Comparison of ENCODE assay signal across 19 cellular contexts in genomic region chr16:12588510-12588909, GRCh38.
DNase-seq lines count a peak whose midpoint lies in the region; ATAC-seq, FAIRE-seq and TF ChIP-seq lines count a peak whose summit lies in the region.
"Had no signal": no experiment of that assay in that cellular context is flagged by ENCODE, and none has a peak within 500 bp of the region (broad histone marks: within the 10 kb centered on the region; RNA-seq: fewer than 3 reads in every experiment).

No MANE protein-coding gene starts in this region.

- H3K9me3 ChIP-seq in HepG2 (ENCODE audit: low read length), result peaks cover 6% of the 10 kb centered on the region; the same call in 1 of the 2 replicates
- no peaks in the 10 kb centered on the region for H3K9me3 ChIP-seq in right lobe of liver
- H3K9me3 ChIP-seq in endodermal cell (ENCODE audit: control insufficient read depth, low read length), result peaks cover 14% of the 10 kb centered on the region
- H3K9me3 ChIP-seq in spleen, result peaks cover 0 to 11% (median 3%) of the 10 kb centered on the region in 8 donors
- H3K9me3 ChIP-seq in upper lobe of left lung, result peaks cover 0 to 5% (median 0%) of the 10 kb centered on the region in 4 donors
- H3K9me3 ChIP-seq: A549, Caco-2 had no signal

- CTCF ChIA-PET in HepG2 (lab: Yijun Ruan, JAX; ENCODE audit: low intra/inter-chr PET ratio, low total read pairs), result no interaction called here

- peaks cover 8% of the 10 kb centered on the region for H3K9me3 Mint-ChIP-seq in endodermal cell
- H3K9me3 Mint-ChIP-seq: H9 had no signal

- TF ChIP-seq CTCF in HepG2 (CRISPR knock-in tag; IDR thresholded peaks at IDR 0.05), result no peak
- no peak for TF ChIP-seq CTCF in right lobe of liver (IDR thresholded peaks at IDR 0.05)
- no peak for TF ChIP-seq CTCF in endodermal cell (conservative IDR thresholded peaks at IDR 0.05)
- no peak for TF ChIP-seq CTCF in spleen (IDR thresholded peaks at IDR 0.05 in 8 of 11, conservative IDR thresholded peaks at IDR 0.05 in 3 of 11)
- no peak for TF ChIP-seq CTCF in upper lobe of left lung (IDR thresholded peaks at IDR 0.05)

- FAIRE-seq in HepG2 (lab: Jason Lieb, UNC), result no peak
- FAIRE-seq: A549, D721Med, GM12892, GM18507 had no signal

- peak; percentile 43 for DNase-seq in HepG2 (ENCODE audit: low spot score)
- no peak for DNase-seq in right lobe of liver
- peak; percentile 7 for DNase-seq in endodermal cell
- DNase-seq in spleen, result peak; percentile 9
- DNase-seq in upper lobe of left lung, result no peak
- DNase-seq: AML-193; Caco-2; CD4-positive, alpha-beta T cell; DMS153; DMS79; GDM1; GOT3; H9 had no signal

- H4K20me1 ChIP-seq in HepG2 (ENCODE audit: insufficient read depth, low read length), result no peaks in the 10 kb centered on the region

- no peak for TF ChIP-seq EP300 in HepG2 (IDR thresholded peaks at IDR 0.05; ENCODE audit: low read depth in 2 of 2, low read length in 2 of 2)
- no peak for TF ChIP-seq EP300 in HepG2 (CRISPR knock-in tag; IDR thresholded peaks at IDR 0.05; ENCODE audit: borderline replicate concordance)
- no peak for TF ChIP-seq EP300 in upper lobe of left lung (IDR thresholded peaks at IDR 0.05)

- H2AFZ ChIP-seq in HepG2 (ENCODE audit: low read length), result peak overlapping the region; percentile 2

- H3K36me3 Mint-ChIP-seq in endodermal cell (ENCODE audit: low read depth), result no peaks in the 10 kb centered on the region

- H3K79me2 ChIP-seq in HepG2 (ENCODE audit: insufficient read depth, low read length), result no peaks in the 10 kb centered on the region

- no peak for TF ChIP-seq RAD21 in HepG2 (CRISPR knock-in tag; IDR thresholded peaks at IDR 0.05)

- intact Hi-C loops in HepG2 (cut with micrococcal nuclease; ENCODE audit: unreplicated experiment), result no loop called here
- intact Hi-C loops in right lobe of liver (cut with DNase I), result no loop called here
- intact Hi-C loops in spleen (cut with DNase I; ENCODE audit: low total_unique reads), result no loop called here

- ATAC-seq in HepG2 (peak; percentile 44), right lobe of liver (no peak), HG03460 (IDR thresholded peaks at IDR 0.05; ENCODE audit: unreplicated experiment) (no peak), upper lobe of left lung (ENCODE audit: low FRiP score in 2 of 2) (no peak)
- ATAC-seq: A549 had no signal

- H3K4me3 Mint-ChIP-seq in endodermal cell, result no peak overlapping the region
- H3K4me3 Mint-ChIP-seq: CD4-positive, alpha-beta T cell; H9 had no signal

- H3K36me3 ChIP-seq in HepG2 (replicated peaks in 1 of 2; ENCODE audit: control insufficient read depth in 1 of 2, insufficient read depth in 2 of 2, low read length in 2 of 2) (no peaks in the 10 kb centered on the region), right lobe of liver (no peaks in the 10 kb centered on the region), endodermal cell (ENCODE audit: control insufficient read depth, insufficient read depth, low read length) (no peaks in the 10 kb centered on the region), spleen (no peaks in the 10 kb centered on the region), upper lobe of left lung (no peaks in the 10 kb centered on the region)

- POLR2A ChIA-PET in HepG2 (lab: Yijun Ruan, JAX), result interaction anchor here (1.0 to 3.3 kb wide), 3 partner anchors 25 to 213 kb away, joined by 4 to 34 read pairs (median 6); no protein-coding TSS in a partner anchor

- H3K27me3 ChIP-seq in HepG2 (ENCODE audit: control insufficient read depth in 1 of 2, insufficient read depth in 2 of 2, low read length in 2 of 2) (no peaks in the 10 kb centered on the region), right lobe of liver (no peaks in the 10 kb centered on the region), endodermal cell (ENCODE audit: control insufficient read depth, insufficient read depth, low read length, poor library complexity, severe bottlenecking) (no peaks in the 10 kb centered on the region), spleen (replicated peaks in 1 of 7) (no peaks in the 10 kb centered on the region), upper lobe of left lung (no peaks in the 10 kb centered on the region)

- no peak overlapping the region for H3K9ac ChIP-seq in HepG2 (ENCODE audit: insufficient read depth, low read depth, low read length)
- H3K9ac ChIP-seq in endodermal cell (ENCODE audit: extremely low read depth, low read length, poor library complexity, severe bottlenecking), result no peak overlapping the region

- H3K27me3 Mint-ChIP-seq in endodermal cell (ENCODE audit: insufficient read depth), result no peaks in the 10 kb centered on the region
- H3K27me3 Mint-ChIP-seq: CD4-positive, alpha-beta T cell had no signal

- peaks cover 27% of the 10 kb centered on the region for H3K4me1 Mint-ChIP-seq in endodermal cell

- in situ Hi-C loops in HepG2 (cut with HindIII; ENCODE audit: extremely low pct_ligation_motif_present, low pct_unique_long_range_greater_than_20kb), result no loop called here

- H3K4me1 ChIP-seq in HepG2 (ENCODE audit: insufficient read depth, low read length) (peaks cover 76% of the 10 kb centered on the region), right lobe of liver (no peaks in the 10 kb centered on the region), endodermal cell (ENCODE audit: control insufficient read depth, insufficient read depth, low read length) (peaks cover 4% of the 10 kb centered on the region), spleen (peaks cover 0 to 4% (median 0%) of the 10 kb centered on the region in 6 donors), upper lobe of left lung (no peaks in the 10 kb centered on the region)
- H3K4me1 ChIP-seq: A549, Caco-2 had no signal

- no peak overlapping the region for H3K27ac Mint-ChIP-seq in endodermal cell
- H3K27ac Mint-ChIP-seq: CD4-positive, alpha-beta T cell; H9 had no signal

- BruUV-seq in HepG2 (replicated peaks; lab: Mats Ljungman, UMichigan), result no TSS peak

- H3K27ac ChIP-seq in HepG2 (ENCODE audit: extremely low read length, insufficient read depth, low read length) (peak overlapping the region; percentile 31), right lobe of liver (no peak overlapping the region), endodermal cell (ENCODE audit: low read depth, low read length) (no peak overlapping the region), spleen (no peak overlapping the region), upper lobe of left lung (no peak overlapping the region)
- H3K27ac ChIP-seq: A549, C4-2B had no signal

- TF ChIP-seq POLR2A in HepG2 (IDR thresholded peaks at IDR 0.05; ENCODE audit: insufficient read depth in 1 of 2, low read depth in 2 of 2, low read length in 2 of 2), result no peak
- no peak for TF ChIP-seq POLR2A in right lobe of liver (IDR thresholded peaks at IDR 0.05)
- TF ChIP-seq POLR2A in spleen (IDR thresholded peaks at IDR 0.05), result no peak
- no peak for TF ChIP-seq POLR2A in upper lobe of left lung (IDR thresholded peaks at IDR 0.05)

- 63% methylated on average over 4 of the region's 4 CpGs for WGBS in HepG2 (ENCODE audit: low lambda C conversion rate)
- 97% methylated on average over 4 of the region's 4 CpGs for WGBS in right lobe of liver (ENCODE audit: insufficient coverage, low coverage, low lambda C conversion rate, missing lambda C conversion rate)
- 91 to 96% methylated on average over 4 of the region's 4 CpGs for WGBS in endodermal cell (ENCODE audit: insufficient coverage in 1 of 2, insufficient read length in 1 of 2), 2 experiments
- WGBS in spleen, 5 donors, result 88 to 96% (median 94%) methylated on average over 4 of the region's 4 CpGs
- WGBS in upper lobe of left lung, 2 donors, result 92 to 96% methylated on average over 4 of the region's 4 CpGs

- H3K4me3 ChIP-seq in HepG2 (replicated peaks in 1 of 3; ENCODE audit: insufficient read depth in 1 of 3, low read depth in 2 of 3, low read length in 3 of 3), result no peak overlapping the region
- H3K4me3 ChIP-seq in right lobe of liver, result no peak overlapping the region
- H3K4me3 ChIP-seq in endodermal cell (ENCODE audit: low read length), result no peak overlapping the region
- no peak overlapping the region for H3K4me3 ChIP-seq in spleen
- no peak overlapping the region for H3K4me3 ChIP-seq in upper lobe of left lung
- H3K4me3 ChIP-seq: A549 had no signal

- no peak overlapping the region for H3K4me2 ChIP-seq in HepG2 (ENCODE audit: low read depth, low read length)
- H3K4me2 ChIP-seq: A549 had no signal

TF ChIP-seq in HepG2, 621 proteins besides CTCF, POLR2A, EP300 and RAD21 (continues in another document):
- TF ChIP-seq ZNF260 (CRISPR knock-in tag; IDR thresholded peaks at IDR 0.05; ENCODE audit: borderline replicate concordance, low read depth) (no peak), ELF3 (CRISPR knock-in tag; IDR thresholded peaks at IDR 0.05) (peak; percentile 15; the same call in 1 of the 2 replicates), ZNF10 (CRISPR knock-in tag; IDR thresholded peaks at IDR 0.05; ENCODE audit: borderline replicate concordance, low read depth) (no peak), AKNA (CRISPR knock-in tag; IDR thresholded peaks at IDR 0.05; ENCODE audit: borderline replicate concordance) (no peak)

Comparison
In these comparisons a context has a peak if more than half of its experiments do, and no peak if none do; other contexts are left out.
1. DNase-seq: peak in HepG2 (single experiment), endodermal cell (single experiment) and spleen (single experiment); none in right lobe of liver (0 of 3) and upper lobe of left lung (0 of 2).